9 cellular contexts compared by ENCODE assay signal in genomic region chr12:3962661-3963483, GRCh38.
DNase-seq lines count a peak whose midpoint lies in the region; ATAC-seq and TF ChIP-seq lines count a peak whose summit lies in the region.
"Had no signal": no experiment of that assay in that cellular context is flagged by ENCODE, and none has a peak within 500 bp of the region (broad histone marks: within the 10 kb centered on the region; RNA-seq: fewer than 3 reads in every experiment).

No MANE protein-coding gene starts in this region.

- ATAC-seq in foreskin keratinocyte: peak; percentile 52
- no peak for ATAC-seq in GM18873 (IDR thresholded peaks at IDR 0.05; ENCODE audit: low FRiP score, unreplicated experiment)

- H3K27ac ChIP-seq in foreskin keratinocyte (no peak overlapping the region), vagina (no peak overlapping the region)

- DNase-seq in MV-4-11 (lab: John Stamatoyannopoulos, UW): peak; percentile 45
- DNase-seq in activated CD8-positive, alpha-beta memory T cell treated with anti-CD3 and anti-CD28 coated beads for 4 hours (ENCODE audit: low read depth in 2 of 2): peak; percentile 19 to 42
- DNase-seq in foreskin keratinocyte: peak in 1 of 2 donors; percentile 18
- peak; percentile 23 to 47 for DNase-seq in stimulated activated CD8-positive, alpha-beta memory T cell treated with anti-CD3 and anti-CD28 coated beads, Interleukin-2, amount 100 ng/mL, for 48 hours (ENCODE audit: low read depth in 2 of 2)
- no peak for DNase-seq in vagina (ENCODE audit: extremely low spot score in 2 of 2)
- DNase-seq in NCI-H1436 (lab: John Stamatoyannopoulos, UW): no peak
- no peak for DNase-seq in SIG-M5 treated with dmso at 0.1 percent for 504 hours (lab: John Stamatoyannopoulos, UW; ENCODE audit: unreplicated experiment)
- DNase-seq: SIG-M5 had no signal

- intact Hi-C loops in vagina (cut with DNase I): no loop called here

- H3K27me3 ChIP-seq in foreskin keratinocyte: no peaks in the 10 kb centered on the region
- no peaks in the 10 kb centered on the region for H3K27me3 ChIP-seq in vagina

- no peaks in the 10 kb centered on the region for H3K9me3 ChIP-seq in vagina

- TF ChIP-seq CTCF in foreskin keratinocyte (conservative IDR thresholded peaks at IDR 0.05) (peak; percentile 29), vagina (IDR thresholded peaks at IDR 0.05) (no peak)

- TF ChIP-seq POLR2A in vagina (IDR thresholded peaks at IDR 0.05): no peak

- H3K36me3 ChIP-seq in vagina: no peaks in the 10 kb centered on the region

- H3K4me1 ChIP-seq in foreskin keratinocyte (no peaks in the 10 kb centered on the region), vagina (no peaks in the 10 kb centered on the region)

- H3K4me3 ChIP-seq in vagina: no peak overlapping the region

Comparison
In these comparisons a context has a peak if more than half of its experiments do, and no peak if none do; other contexts are left out.
1. DNase-seq: peak in MV-4-11 (single experiment), activated CD8-positive, alpha-beta memory T cell treated with anti-CD3 and anti-CD28 coated beads for 4 hours (2 of 2) and stimulated activated CD8-positive, alpha-beta memory T cell treated with anti-CD3 and anti-CD28 coated beads, Interleukin-2, amount 100 ng/mL, for 48 hours (2 of 2); none in vagina (0 of 2), NCI-H1436 (single experiment) and SIG-M5 treated with dmso at 0.1 percent for 504 hours (single experiment).